In genomic region chr10:122267849-122268737, GRCh38 we compare ENCODE assay signal across 8 cellular contexts. TPM values are rescaled to one million over a fixed set of nuclear protein-coding genes. Genes with fewer than 3 reads are reported as not detected.
DNase-seq lines count a peak whose midpoint lies in the region; ATAC-seq and TF ChIP-seq lines count a peak whose summit lies in the region.

No MANE protein-coding gene starts in this region.

- H3K23ac ChIP-seq in mesenchymal stem cell (ENCODE audit: low read length in 2 of 2), result no peak overlapping the region

- H2AK5ac ChIP-seq in mesenchymal stem cell (ENCODE audit: low read length, severe bottlenecking), result peak overlapping the region; percentile 89

- no peak overlapping the region for H2BK15ac ChIP-seq in mesenchymal stem cell (ENCODE audit: low read depth, poor library complexity, severe bottlenecking)

- H4K91ac ChIP-seq in mesenchymal stem cell (ENCODE audit: low read length), result no peak overlapping the region

- no peaks in the 10 kb centered on the region for H3K9me3 ChIP-seq in DND-41 (ENCODE audit: insufficient read depth, low read length, severe bottlenecking)
- no peaks in the 10 kb centered on the region for H3K9me3 ChIP-seq in Karpas-422 (ENCODE audit: low read length)
- peaks cover 1% of the 10 kb centered on the region for H3K9me3 ChIP-seq in mesenchymal stem cell (ENCODE audit: control insufficient read depth, low read length)

- H3K27ac ChIP-seq in DND-41 (ENCODE audit: low read length) (no peak overlapping the region), Karpas-422 (ENCODE audit: low read length) (no peak overlapping the region), dorsolateral prefrontal cortex (no peak overlapping the region), mesenchymal stem cell (ENCODE audit: low read length, poor library complexity, severe bottlenecking) (no peak overlapping the region)

- no peak overlapping the region for H3K4me3 Mint-ChIP-seq in stimulated activated naive B cell treated with anti-CD40 and anti-IgM and Interleukin-4, amounts not matched to agents 10 μg/mL and 1 μg/mL and 100 μg/mL, for 72 hours

- H3K4me1 ChIP-seq in DND-41 (ENCODE audit: insufficient read depth, low read length), result no peaks in the 10 kb centered on the region
- H3K4me1 ChIP-seq in Karpas-422 (ENCODE audit: low read length), result no peaks in the 10 kb centered on the region
- H3K4me1 ChIP-seq in mesenchymal stem cell (ENCODE audit: control insufficient read depth, insufficient read depth, low read depth, low read length), result peaks cover 15% of the 10 kb centered on the region

- ATAC-seq in DND-41 (ENCODE audit: insufficient read depth, low read depth), result peak; percentile 93
- peak; percentile 69 for ATAC-seq in GM21576 (IDR thresholded peaks at IDR 0.05; ENCODE audit: unreplicated experiment)
- peak; percentile 87 to 94 for ATAC-seq in stimulated activated naive B cell treated with anti-CD40 and anti-IgM and Interleukin-4, amounts not matched to agents 10 μg/mL and 1 μg/mL and 100 μg/mL, for 72 hours (replicated peaks)

- H3K27me3 Mint-ChIP-seq in stimulated activated naive B cell treated with anti-CD40 and anti-IgM and Interleukin-4, amounts not matched to agents 10 μg/mL and 1 μg/mL and 100 μg/mL, for 72 hours, result peaks cover 27 to 38% of the 10 kb centered on the region in 2 donors

- intact Hi-C loops in dorsolateral prefrontal cortex (cut with DNase I), result loop anchor here in 1 of 2 donors (5.0 kb wide), 1 partner anchor 126 kb away; no protein-coding TSS in a partner anchor

- no peaks in the 10 kb centered on the region for H4K20me1 ChIP-seq in DND-41 (ENCODE audit: insufficient read depth, low read length)
- no peaks in the 10 kb centered on the region for H4K20me1 ChIP-seq in Karpas-422 (ENCODE audit: insufficient read depth, low read depth, low read length)

- no peaks in the 10 kb centered on the region for H3K4me1 Mint-ChIP-seq in stimulated activated naive B cell treated with anti-CD40 and anti-IgM and Interleukin-4, amounts not matched to agents 10 μg/mL and 1 μg/mL and 100 μg/mL, for 72 hours

- peaks cover 0 to 4% of the 10 kb centered on the region in 2 donors for H3K36me3 Mint-ChIP-seq in stimulated activated naive B cell treated with anti-CD40 and anti-IgM and Interleukin-4, amounts not matched to agents 10 μg/mL and 1 μg/mL and 100 μg/mL, for 72 hours

- H3K79me2 ChIP-seq in DND-41 (ENCODE audit: insufficient read depth, low read length) (no peaks in the 10 kb centered on the region), Karpas-422 (ENCODE audit: low read length) (no peaks in the 10 kb centered on the region)

- H3K27me3 ChIP-seq in DND-41 (ENCODE audit: insufficient read depth, low read length, poor library complexity) (peaks cover 2% of the 10 kb centered on the region), Karpas-422 (ENCODE audit: low read length) (no peaks in the 10 kb centered on the region), dorsolateral prefrontal cortex (no peaks in the 10 kb centered on the region), mesenchymal stem cell (ENCODE audit: control insufficient read depth in 1 of 2, insufficient read depth in 1 of 2, low read length in 2 of 2) (no peaks in the 10 kb centered on the region)

- no peak overlapping the region for H3K14ac ChIP-seq in mesenchymal stem cell (ENCODE audit: low read length in 2 of 2)

- no peak overlapping the region for H3K18ac ChIP-seq in mesenchymal stem cell (ENCODE audit: low read depth in 1 of 2, low read length in 2 of 2)

- H2BK12ac ChIP-seq in mesenchymal stem cell (ENCODE audit: low read length in 2 of 2), result no peak overlapping the region

- H3K4me3 ChIP-seq in DND-41 (ENCODE audit: low read depth in 1 of 2, low read length in 2 of 2) (no peak overlapping the region), Karpas-422 (ENCODE audit: low read length) (no peak overlapping the region), dorsolateral prefrontal cortex (no peak overlapping the region), mesenchymal stem cell (ENCODE audit: insufficient read depth in 1 of 2, low read depth in 1 of 2, low read length in 2 of 2) (peak overlapping the region in 1 of 2 experiments; percentile 20)

- H2BK120ac ChIP-seq in mesenchymal stem cell (ENCODE audit: low read depth, low read length), result no peak overlapping the region

- no peak overlapping the region for H2BK5ac ChIP-seq in mesenchymal stem cell (ENCODE audit: low read depth, low read length, poor library complexity, severe bottlenecking)

- no peaks in the 10 kb centered on the region for H3K9me2 ChIP-seq in Karpas-422 (replicated peaks; ENCODE audit: insufficient read depth, low read length)

- no peak overlapping the region for H3K4me2 ChIP-seq in DND-41 (ENCODE audit: insufficient read depth, low read length)
- H3K4me2 ChIP-seq in Karpas-422 (ENCODE audit: low read depth, low read length, poor library complexity, severe bottlenecking), result no peak overlapping the region
- no peak overlapping the region for H3K4me2 ChIP-seq in mesenchymal stem cell (ENCODE audit: low read length, poor library complexity, severe bottlenecking)

- H3K9me3 Mint-ChIP-seq in stimulated activated naive B cell treated with anti-CD40 and anti-IgM and Interleukin-4, amounts not matched to agents 10 μg/mL and 1 μg/mL and 100 μg/mL, for 72 hours, result peaks cover 4 to 6% of the 10 kb centered on the region in 2 donors

- H3K4ac ChIP-seq in mesenchymal stem cell (ENCODE audit: low read depth in 1 of 2, low read length in 2 of 2), result no peak overlapping the region

- TF ChIP-seq CTCF in DND-41 (IDR thresholded peaks at IDR 0.05; ENCODE audit: borderline replicate concordance, extremely low read depth, low read length, poor library complexity, severe bottlenecking), result peak; percentile 90
- TF ChIP-seq CTCF in dorsolateral prefrontal cortex (IDR thresholded peaks at IDR 0.05 in 54 of 56, conservative IDR thresholded peaks at IDR 0.05 in 2 of 56; ENCODE audit: low read depth in 1 of 56, partially characterized antibody in 56 of 56), result peak; percentile 36 to 96 (median 86)

- H3K9ac ChIP-seq in DND-41 (ENCODE audit: low read depth, low read length) (no peak overlapping the region), Karpas-422 (ENCODE audit: low read length) (no peak overlapping the region), mesenchymal stem cell (ENCODE audit: low read length) (no peak overlapping the region)

- H3K36me3 ChIP-seq in DND-41 (ENCODE audit: insufficient read depth, low read length), result no peaks in the 10 kb centered on the region
- no peaks in the 10 kb centered on the region for H3K36me3 ChIP-seq in Karpas-422 (ENCODE audit: insufficient read depth, low read length)
- peaks cover 6 to 10% of the 10 kb centered on the region in 2 experiments for H3K36me3 ChIP-seq in mesenchymal stem cell (ENCODE audit: control insufficient read depth in 1 of 2, insufficient read depth in 2 of 2, low read depth in 1 of 2, low read length in 2 of 2)

- DNase-seq in DND-41, result peak; percentile 55
- DNase-seq in Karpas-422, result peak; percentile 79
- peak; percentile 63 for DNase-seq in activated CD4-positive, CD25-positive, alpha-beta regulatory T cell treated with anti-CD3 and anti-CD28 coated beads, Interleukin-2, amount 50 U/mL, for 72 hours
- DNase-seq in dorsolateral prefrontal cortex, result peak in 8 of 10 donors; percentile 42 to 69 (median 53)
- peak; percentile 42 for DNase-seq in mesenchymal stem cell
- peak; percentile 27 for DNase-seq in stimulated activated naive B cell treated with anti-CD40 and anti-IgM and Interleukin-4, amounts not matched to agents 10 μg/mL and 1 μg/mL and 100 μg/mL, for 72 hours
- DNase-seq in middle frontal gyrus (ENCODE audit: extremely low spot score, low spot score), result no peak

- no peak overlapping the region for H3K27ac Mint-ChIP-seq in stimulated activated naive B cell treated with anti-CD40 and anti-IgM and Interleukin-4, amounts not matched to agents 10 μg/mL and 1 μg/mL and 100 μg/mL, for 72 hours

- 65% methylated on average over 14 of the region's 14 CpGs for WGBS in mesenchymal stem cell

- H3K79me1 ChIP-seq in mesenchymal stem cell (replicated peaks; ENCODE audit: low read length, poor library complexity, severe bottlenecking), result peaks cover 7% of the 10 kb centered on the region

- peak overlapping the region; percentile 27 for H4K8ac ChIP-seq in mesenchymal stem cell (ENCODE audit: low read length)

- no peak overlapping the region for H2AFZ ChIP-seq in DND-41 (ENCODE audit: low read depth, low read length)
- H2AFZ ChIP-seq in Karpas-422 (ENCODE audit: low read length), result no peak overlapping the region
- H2AFZ ChIP-seq in mesenchymal stem cell (ENCODE audit: low read depth, low read length), result no peak overlapping the region

RNA-seq across cellular contexts. Expression of gene BTBD16, which starts 3.0 kb away (rescaled TPM):
- total RNA-seq in Karpas-422 (2014; rRNA removed; shearing (Covaris generic); ENCODE audit: low replicate concordance), result not detected in 2 replicates
- 10 to 100 TPM in 1 of 120 experiments, 1 to 10 TPM in 86, under 1 TPM in 19, not detected in 14; 0.33 to 16.6 (median 2.3) TPM for total RNA-seq in dorsolateral prefrontal cortex
- polyA plus RNA-seq in mesenchymal stem cell (2013, experiment 1 of 2), result not detected
- polyA plus RNA-seq in mesenchymal stem cell (2013, experiment 2 of 2), result not detected
